8 cellular contexts compared by ENCODE assay signal in the genomic region with DNA sequence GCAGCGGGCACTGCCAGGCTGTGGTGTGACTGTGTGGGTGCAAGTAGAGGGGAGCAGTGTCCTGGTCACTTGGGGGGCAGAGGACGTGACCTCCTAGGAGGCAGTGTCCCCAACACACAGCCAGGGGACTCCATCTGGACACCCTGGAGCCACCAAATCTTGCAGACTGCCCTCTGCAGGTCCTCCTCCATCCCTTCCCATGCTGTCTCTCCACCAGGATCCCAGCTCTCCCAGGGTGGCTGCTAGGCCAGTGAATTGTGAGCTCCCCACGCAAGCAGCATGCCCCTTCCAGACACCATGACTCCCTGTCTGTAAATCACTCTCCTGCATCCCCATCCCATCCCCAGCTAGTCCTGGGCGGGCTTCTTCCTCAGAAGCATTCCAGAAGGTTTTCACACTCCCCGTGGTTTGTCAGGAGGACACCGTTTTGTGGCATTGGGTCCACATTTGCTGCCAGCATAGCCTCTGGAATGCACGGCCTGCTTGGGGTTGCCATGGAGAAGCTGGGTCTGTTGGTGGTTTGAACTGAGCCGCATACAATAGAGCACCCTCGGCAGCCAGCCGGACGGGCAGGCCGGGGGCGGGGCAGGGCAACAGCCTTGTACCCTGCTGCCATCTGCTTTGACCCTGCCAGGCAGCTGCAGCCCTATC.
DNase-seq lines count a peak whose midpoint lies in the region; ATAC-seq and TF ChIP-seq lines count a peak whose summit lies in the region.

No MANE protein-coding gene starts in this region.

- H3K4me2 ChIP-seq in hepatocyte = no peak overlapping the region

- H2AFZ ChIP-seq in hepatocyte = no peak overlapping the region

- H3K4me1 ChIP-seq in hepatocyte (ENCODE audit: insufficient read depth) (peaks cover 24% of the 10 kb centered on the region), stomach (peaks cover 0 to 72% (median 32%) of the 10 kb centered on the region in 4 donors)

- no peak for TF ChIP-seq POLR2A in stomach (IDR thresholded peaks at IDR 0.05)

- no peaks in the 10 kb centered on the region for H3K9me2 ChIP-seq in hepatocyte (replicated peaks; ENCODE audit: insufficient read depth)

- TF ChIP-seq CTCF in WERI-Rb-1 (IDR thresholded peaks at IDR 0.05; ENCODE audit: low read depth, low read length) (peak; percentile 52), hepatocyte (IDR thresholded peaks at IDR 0.05; ENCODE audit: poor library complexity) (no peak), stomach (IDR thresholded peaks at IDR 0.05) (no peak), RWPE1 (conservative IDR thresholded peaks at IDR 0.05; ENCODE audit: low read depth) (no peak)

- no peak overlapping the region for H3K4me3 Mint-ChIP-seq in activated CD4-positive, alpha-beta memory T cell treated with anti-CD3 and anti-CD28 coated beads, Interleukin-2, amount 10 ng/mL, durations not matched to agents 7 days and 5 days

- H3K79me2 ChIP-seq in hepatocyte = no peaks in the 10 kb centered on the region

- no peak for TF ChIP-seq EP300 in stomach (IDR thresholded peaks at IDR 0.05)

- CTCF ChIA-PET in RWPE1 (lab: Yijun Ruan, JAX) = no interaction called here
- CTCF ChIA-PET in activated CD4-positive, alpha-beta memory T cell treated with anti-CD3 and anti-CD28 coated beads, Interleukin-2, amount 10 ng/mL, durations not matched to agents 7 days and 5 days (lab: Charles Lee) = no interaction called here

- H3K36me3 ChIP-seq in WERI-Rb-1 = no peaks in the 10 kb centered on the region; the same call in 1 of the 2 replicates
- no peaks in the 10 kb centered on the region for H3K36me3 ChIP-seq in hepatocyte (replicated peaks; ENCODE audit: insufficient read depth, low read depth)
- H3K36me3 ChIP-seq in stomach = no peaks in the 10 kb centered on the region

- no peak overlapping the region for H3K27ac ChIP-seq in WERI-Rb-1
- H3K27ac ChIP-seq in hepatocyte = peak overlapping the region; percentile 80
- H3K27ac ChIP-seq in stomach = peak overlapping the region in 3 of 5 donors; percentile 68 to 91 (median 77)
- H3K27ac ChIP-seq in RWPE1 = no peak overlapping the region

- no peaks in the 10 kb centered on the region for H3K9me3 Mint-ChIP-seq in activated CD4-positive, alpha-beta memory T cell treated with anti-CD3 and anti-CD28 coated beads, Interleukin-2, amount 10 ng/mL, durations not matched to agents 7 days and 5 days

- no peak overlapping the region for H3K27ac Mint-ChIP-seq in activated CD4-positive, alpha-beta memory T cell treated with anti-CD3 and anti-CD28 coated beads, Interleukin-2, amount 10 ng/mL, durations not matched to agents 7 days and 5 days

- ATAC-seq in HG02885 (IDR thresholded peaks at IDR 0.05; ENCODE audit: poor library complexity, unreplicated experiment) = no peak

- intact Hi-C loops in stomach (cut with DNase I; ENCODE audit: low total_unique reads) = no loop called here

- no peaks in the 10 kb centered on the region for H3K4me1 Mint-ChIP-seq in activated CD4-positive, alpha-beta memory T cell treated with anti-CD3 and anti-CD28 coated beads, Interleukin-2, amount 10 ng/mL, durations not matched to agents 7 days and 5 days

- H3K27me3 Mint-ChIP-seq in activated CD4-positive, alpha-beta memory T cell treated with anti-CD3 and anti-CD28 coated beads, Interleukin-2, amount 10 ng/mL, durations not matched to agents 7 days and 5 days = peaks cover 5% of the 10 kb centered on the region

- POLR2A ChIA-PET in RWPE1 (lab: Yijun Ruan, JAX; ENCODE audit: low non-redundant PET) = no interaction called here
- POLR2A ChIA-PET in activated CD4-positive, alpha-beta memory T cell treated with anti-CD3 and anti-CD28 coated beads, Interleukin-2, amount 10 ng/mL, durations not matched to agents 7 days and 5 days (lab: Charles Lee) = no interaction called here

- no peaks in the 10 kb centered on the region for H3K36me3 Mint-ChIP-seq in activated CD4-positive, alpha-beta memory T cell treated with anti-CD3 and anti-CD28 coated beads, Interleukin-2, amount 10 ng/mL, durations not matched to agents 7 days and 5 days (ENCODE audit: low read depth)

- 57% methylated on average over 13 of the region's 13 CpGs for WGBS in hepatocyte (ENCODE audit: low lambda C conversion rate, missing lambda C conversion rate)
- WGBS in stomach, 5 donors = 42 to 65% (median 47%) methylated on average over 6 to 13 of the region's 13 CpGs

- H3K9me3 ChIP-seq in WERI-Rb-1 (ENCODE audit: severe bottlenecking) = no peaks in the 10 kb centered on the region
- no peaks in the 10 kb centered on the region for H3K9me3 ChIP-seq in hepatocyte (ENCODE audit: low read depth)
- H3K9me3 ChIP-seq in stomach = no peaks in the 10 kb centered on the region

- DNase-seq in HT1080 (ENCODE audit: low read depth) = peak; percentile 25
- no peak for DNase-seq in WERI-Rb-1
- no peak for DNase-seq in hepatocyte (ENCODE audit: low spot score)
- no peak for DNase-seq in stomach
- no peak for DNase-seq in RWPE1 (ENCODE audit: low spot score)
- DNase-seq in activated CD4-positive, CD25-positive, alpha-beta regulatory T cell (lab: John Stamatoyannopoulos, UW) = no peak
- DNase-seq in activated CD4-positive, alpha-beta memory T cell treated with anti-CD3 and anti-CD28 coated beads, Interleukin-2, amount 10 ng/mL, durations not matched to agents 7 days and 5 days = no peak

- H4K20me1 ChIP-seq in hepatocyte (ENCODE audit: insufficient read depth, poor library complexity, severe bottlenecking) = no peaks in the 10 kb centered on the region

- H3K27me3 ChIP-seq in WERI-Rb-1 (ENCODE audit: insufficient read depth, low read depth, severe bottlenecking) = no peaks in the 10 kb centered on the region
- H3K27me3 ChIP-seq in hepatocyte = no peaks in the 10 kb centered on the region
- peaks cover 0 to 16% (median 0%) of the 10 kb centered on the region in 3 donors for H3K27me3 ChIP-seq in stomach

- H3K4me3 ChIP-seq in WERI-Rb-1 (ENCODE audit: low read depth, low read length) (no peak overlapping the region), hepatocyte (no peak overlapping the region), stomach (no peak overlapping the region)

Comparison
In these comparisons a context has a peak if more than half of its experiments do, and no peak if none do; other contexts are left out.
1. H3K27ac ChIP-seq: peak in hepatocyte (single experiment) and stomach (3 of 5); none in WERI-Rb-1 (single experiment) and RWPE1 (single experiment).